14 cellular contexts compared by ENCODE assay signal in the genomic region with DNA sequence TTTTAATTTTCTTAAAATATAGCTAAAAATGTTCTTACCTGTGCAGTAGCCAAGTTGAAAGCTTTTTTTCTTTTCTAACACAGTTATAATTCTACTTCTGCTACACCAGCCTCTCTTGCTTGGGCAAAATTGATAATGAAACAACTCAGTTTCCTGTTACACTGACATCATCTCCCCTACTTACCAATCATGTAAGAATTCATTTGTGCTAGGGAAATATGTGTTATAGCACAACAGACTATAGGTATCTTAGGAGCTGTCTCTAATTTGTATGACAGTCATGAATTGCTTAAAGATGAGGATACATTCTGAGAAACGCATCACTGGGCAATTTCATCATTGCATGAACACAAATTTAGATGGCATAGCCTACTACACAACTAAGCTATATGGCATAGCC.
"Had no signal": no experiment of that assay in that cellular context is flagged by ENCODE, and none has a peak within 500 bp of the region (broad histone marks: within the 10 kb centered on the region; RNA-seq: fewer than 3 reads in every experiment).

No MANE protein-coding gene starts in this region.

- DNase-seq: effector memory CD4-positive, alpha-beta T cell; esophagus squamous epithelium; foreskin melanocyte; head of caudate nucleus; mucosa of descending colon; naive thymus-derived CD8-positive, alpha-beta T cell; right cardiac atrium; small intestine; stimulated activated CD4-positive, alpha-beta T cell treated with anti-CD3 and anti-CD28 coated beads, Interleukin-12 subunit alpha, Interleukin-12 subunit beta, amount 100 ng/mL, for 4 hours; stimulated activated naive CD4-positive, alpha-beta T cell treated with Interleukin-2 at 50 U/mL for 16 hours; trophoblast cell had no signal

- H3K9me3 ChIP-seq: neutrophil had no signal

- H3K36me3 ChIP-seq: esophagus squamous epithelium, neutrophil had no signal

- H3K4me3 ChIP-seq: esophagus squamous epithelium, hepatocyte, mucosa of descending colon had no signal

- H3K4me2 ChIP-seq: hepatocyte had no signal

- FAIRE-seq: endometrium, small intestine had no signal

- H3K27ac ChIP-seq: esophagus squamous epithelium, hepatocyte, neutrophil had no signal

- H3K4me1 ChIP-seq: esophagus squamous epithelium had no signal

- H3K79me2 ChIP-seq: hepatocyte had no signal

- H2AFZ ChIP-seq: hepatocyte had no signal

- H3K27me3 ChIP-seq: esophagus squamous epithelium, hepatocyte, neutrophil had no signal

- ATAC-seq: mucosa of descending colon; naive thymus-derived CD8-positive, alpha-beta T cell; right cardiac atrium had no signal
